16 cellular contexts compared by ENCODE assay signal in genomic region chr15:101175396-101175795, GRCh38.
DNase-seq lines count a peak whose midpoint lies in the region; ATAC-seq, FAIRE-seq and TF ChIP-seq lines count a peak whose summit lies in the region.
"Had no signal": no experiment of that assay in that cellular context is flagged by ENCODE, and none has a peak within 500 bp of the region (broad histone marks: within the 10 kb centered on the region; RNA-seq: fewer than 3 reads in every experiment).

No MANE protein-coding gene starts in this region.

- no peak overlapping the region for H2AFZ ChIP-seq in astrocyte (ENCODE audit: low read depth, low read length)
- H2AFZ ChIP-seq: hepatocyte had no signal

- H3K27ac ChIP-seq in astrocyte (ENCODE audit: low read depth, low read length) = no peak overlapping the region
- peak overlapping the region; percentile 95 for H3K27ac ChIP-seq in neutrophil
- H3K27ac ChIP-seq: epithelial cell of prostate, hepatocyte had no signal

- H3K36me3 ChIP-seq in astrocyte (ENCODE audit: insufficient read depth, low read length) (peaks cover 28% of the 10 kb centered on the region), neutrophil (peaks cover 10% of the 10 kb centered on the region)

- no peak for TF ChIP-seq POLR2A in NB4 (IDR thresholded peaks at IDR 0.05; ENCODE audit: extremely low read depth, insufficient read length)

- no peak overlapping the region for H3K9ac ChIP-seq in astrocyte (ENCODE audit: low read length)

- H3K4me1 ChIP-seq in astrocyte (ENCODE audit: insufficient read depth, low read length) = peaks cover 32% of the 10 kb centered on the region
- H3K4me1 ChIP-seq in neutrophil (ENCODE audit: control insufficient read depth in 1 of 2, insufficient read depth in 1 of 2, low read depth in 1 of 2, low read length in 1 of 2) = peaks cover 58 to 63% of the 10 kb centered on the region in 2 experiments

- peaks cover 73% of the 10 kb centered on the region for H3K79me2 ChIP-seq in astrocyte (ENCODE audit: insufficient read depth, low read length)

- H3K36me3 Mint-ChIP-seq in astrocyte (ENCODE audit: low read depth, unreplicated experiment) = peaks cover 39% of the 10 kb centered on the region

- no peaks in the 10 kb centered on the region for H3K27me3 Mint-ChIP-seq in astrocyte (ENCODE audit: low read depth, unreplicated experiment)
- H3K27me3 Mint-ChIP-seq: activated naive CD8-positive, alpha-beta T cell had no signal

- no peak overlapping the region for H3K4me2 ChIP-seq in astrocyte (ENCODE audit: low read length)
- H3K4me2 ChIP-seq: hepatocyte had no signal

- H3K4me1 Mint-ChIP-seq in astrocyte (ENCODE audit: low read depth, unreplicated experiment) = peaks cover 11% of the 10 kb centered on the region

- no peak for ATAC-seq in HG02981 (IDR thresholded peaks at IDR 0.05; ENCODE audit: unreplicated experiment)

- FAIRE-seq in astrocyte (lab: Jason Lieb, UNC) = no peak
- FAIRE-seq: G401.6 had no signal

- peaks cover 18% of the 10 kb centered on the region for H4K20me1 ChIP-seq in astrocyte (ENCODE audit: insufficient read depth, low read length)

- no peak for TF ChIP-seq CTCF in NB4 (IDR thresholded peaks at IDR 0.05; ENCODE audit: low read depth, low read length)
- no peak for TF ChIP-seq CTCF in astrocyte (IDR thresholded peaks at IDR 0.05; ENCODE audit: insufficient read depth, low read depth, low read length)
- no peak for TF ChIP-seq CTCF in neutrophil (IDR thresholded peaks at IDR 0.05)

- peak overlapping the region; percentile 26 for H3K27ac Mint-ChIP-seq in astrocyte (ENCODE audit: unreplicated experiment)
- H3K27ac Mint-ChIP-seq: activated naive CD8-positive, alpha-beta T cell had no signal

- DNase-seq in CD1c-positive myeloid dendritic cell (ENCODE audit: extremely low spot score) = peak; percentile 82
- DNase-seq in NB4 (ENCODE audit: low read depth) = peak; percentile 46
- DNase-seq in astrocyte (ENCODE audit: low read depth) = no peak
- DNase-seq in HCEC 1CT = no peak
- no peak for DNase-seq in NCI-H524 (lab: John Stamatoyannopoulos, UW)
- no peak for DNase-seq in stimulated activated CD4-positive, alpha-beta T cell treated with anti-CD3 and anti-CD28 coated beads, Interleukin-4, amount 100 ng/mL, for 4 hours
- DNase-seq: central memory CD4-positive, alpha-beta T cell; mammary epithelial cell; NCI-H1048; NCI-H345 had no signal

- H3K4me3 ChIP-seq in NB4 (ENCODE audit: low read depth, low read length) = no peak overlapping the region
- H3K4me3 ChIP-seq in astrocyte (ENCODE audit: insufficient read depth, low read depth, low read length) = no peak overlapping the region
- H3K4me3 ChIP-seq in neutrophil (ENCODE audit: low read depth in 1 of 2, low read length in 1 of 2) = peak overlapping the region; percentile 46 to 58
- H3K4me3 ChIP-seq: hepatocyte had no signal

- peaks cover 1% of the 10 kb centered on the region for H3K9me3 Mint-ChIP-seq in astrocyte (ENCODE audit: unreplicated experiment)

- H3K27me3 ChIP-seq in astrocyte (ENCODE audit: insufficient read depth, low read length) (no peaks in the 10 kb centered on the region), neutrophil (no peaks in the 10 kb centered on the region)
- H3K27me3 ChIP-seq: hepatocyte had no signal

- H3K9me3 ChIP-seq in astrocyte (ENCODE audit: insufficient read depth, low read depth, low read length) (no peaks in the 10 kb centered on the region), neutrophil (no peaks in the 10 kb centered on the region)

- H3K4me3 Mint-ChIP-seq in astrocyte (ENCODE audit: unreplicated experiment) = no peak overlapping the region
- H3K4me3 Mint-ChIP-seq: activated naive CD8-positive, alpha-beta T cell had no signal

Comparison
In these comparisons a context has a peak if more than half of its experiments do, and no peak if none do; other contexts are left out.
1. DNase-seq: peak in CD1c-positive myeloid dendritic cell (single experiment) and NB4 (single experiment); none in astrocyte (single experiment), HCEC 1CT (single experiment), NCI-H524 (0 of 2) and stimulated activated CD4-positive, alpha-beta T cell treated with anti-CD3 and anti-CD28 coated beads, Interleukin-4, amount 100 ng/mL, for 4 hours (0 of 2).
2. H3K4me3 ChIP-seq: peak in neutrophil (2 of 2); none in NB4 (single experiment) and astrocyte (single experiment).